Comparison of ENCODE assay signal across 28 cellular contexts in the genomic region with DNA sequence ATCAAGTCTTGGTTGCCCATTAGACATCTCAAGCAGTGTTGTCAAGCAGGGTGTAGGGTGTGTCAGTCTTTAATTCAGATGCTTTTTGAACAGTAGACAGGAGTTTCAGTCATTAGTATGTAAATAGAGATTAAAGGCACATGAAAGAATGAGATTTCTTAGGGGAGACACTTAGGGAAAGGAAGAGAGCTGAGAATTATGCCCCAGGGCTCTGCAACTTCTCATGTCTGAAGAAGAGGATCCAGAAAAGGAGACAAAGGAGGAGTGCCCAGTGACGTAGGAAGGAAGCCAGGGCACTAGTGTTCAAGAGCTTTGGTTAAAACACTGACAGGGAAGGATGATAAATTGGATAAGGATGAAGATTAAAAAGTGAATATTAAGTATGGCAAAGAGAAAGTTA.
"Had no signal": no experiment of that assay in that cellular context is flagged by ENCODE, and none has a peak within 500 bp of the region (broad histone marks: within the 10 kb centered on the region; RNA-seq: fewer than 3 reads in every experiment).

No MANE protein-coding gene starts in this region.

- H3K27ac ChIP-seq: colonic mucosa, esophagus muscularis mucosa, foreskin keratinocyte, heart right ventricle, left lung, parathyroid adenoma, right lobe of liver, stomach, thyroid gland, vagina had no signal

- H3K27me3 Mint-ChIP-seq: naive thymus-derived CD4-positive, alpha-beta T cell; progenitor cell of endocrine pancreas had no signal

- FAIRE-seq: endothelial cell of umbilical vein, islet of Langerhans had no signal

- H3K9me3 Mint-ChIP-seq: nephron progenitor cell had no signal

- H3K27me3 ChIP-seq: colonic mucosa, esophagus muscularis mucosa, foreskin keratinocyte, left lung, right lobe of liver, stomach, thyroid gland, vagina had no signal

- H3K4me3 Mint-ChIP-seq: naive thymus-derived CD4-positive, alpha-beta T cell; nephron progenitor cell; stimulated activated effector memory CD8-positive, alpha-beta T cell treated with anti-CD3 and anti-CD28 coated beads, Interleukin-12 subunit alpha, Interleukin-12 subunit beta, amount 100 ng/mL, for 72 hours had no signal

- H3K36me3 Mint-ChIP-seq: naive thymus-derived CD4-positive, alpha-beta T cell; stimulated activated effector memory CD8-positive, alpha-beta T cell treated with anti-CD3 and anti-CD28 coated beads, Interleukin-12 subunit alpha, Interleukin-12 subunit beta, amount 100 ng/mL, for 72 hours had no signal

- H3K4me3 ChIP-seq: colonic mucosa, esophagus muscularis mucosa, heart right ventricle, left lung, right lobe of liver, stomach, thyroid gland, vagina had no signal

- H3K4me1 ChIP-seq: colonic mucosa, foreskin keratinocyte, heart right ventricle, left lung, parathyroid adenoma, stomach, thyroid gland, vagina had no signal

- H3K36me3 ChIP-seq: colonic mucosa, esophagus muscularis mucosa, heart right ventricle, left lung, right lobe of liver, stomach, thyroid gland, vagina had no signal

- H2AFZ ChIP-seq: parathyroid adenoma had no signal

- DNase-seq: colonic mucosa; dermis blood vessel endothelial cell; effector memory CD4-positive, alpha-beta T cell; foreskin keratinocyte; glutamatergic neuron; heart right ventricle; hippocampal formation; left cardiac atrium; left lung; mesendoderm; midbrain; naive thymus-derived CD4-positive, alpha-beta T cell; nephron progenitor cell; right lobe of liver; small intestine; stimulated activated CD4-positive, alpha-beta T cell treated with anti-CD3 and anti-CD28 coated beads, Interleukin-15, amount 100 ng/mL, for 24 hours; stimulated activated CD4-positive, alpha-beta T cell treated with anti-CD3 and anti-CD28 coated beads, Interleukin-4, amount 100 ng/mL, for 1 hour; stimulated activated naive CD4-positive, alpha-beta T cell treated with Interleukin-2 at 50 U/mL for 16 hours; stomach; thyroid gland; trophoblast cell had no signal

- H3K9ac ChIP-seq: parathyroid adenoma had no signal

- H3K4me1 Mint-ChIP-seq: naive thymus-derived CD4-positive, alpha-beta T cell; stimulated activated effector memory CD8-positive, alpha-beta T cell treated with anti-CD3 and anti-CD28 coated beads, Interleukin-12 subunit alpha, Interleukin-12 subunit beta, amount 100 ng/mL, for 72 hours had no signal

- H3K9me3 ChIP-seq: colonic mucosa, esophagus muscularis mucosa, heart right ventricle, left lung, right lobe of liver, stomach, thyroid gland, vagina had no signal

- H3K27ac Mint-ChIP-seq: naive thymus-derived CD4-positive, alpha-beta T cell; nephron progenitor cell; progenitor cell of endocrine pancreas; stimulated activated effector memory CD8-positive, alpha-beta T cell treated with anti-CD3 and anti-CD28 coated beads, Interleukin-12 subunit alpha, Interleukin-12 subunit beta, amount 100 ng/mL, for 72 hours had no signal

- ATAC-seq: foreskin keratinocyte; heart right ventricle; left cardiac atrium; left lung; naive thymus-derived CD4-positive, alpha-beta T cell; right lobe of liver; stimulated activated effector memory CD8-positive, alpha-beta T cell treated with anti-CD3 and anti-CD28 coated beads, Interleukin-12 subunit alpha, Interleukin-12 subunit beta, amount 100 ng/mL, for 72 hours had no signal
